In genomic region chr7:95435422-95435780, GRCh38 we compare ENCODE assay signal across 8 cellular contexts. TPM values are rescaled to one million over a fixed set of nuclear protein-coding genes. Genes with fewer than 3 reads are reported as not detected.
DNase-seq lines count a peak whose midpoint lies in the region; ATAC-seq, FAIRE-seq and TF ChIP-seq lines count a peak whose summit lies in the region.

No MANE protein-coding gene starts in this region.

- no peaks in the 10 kb centered on the region for H3K9me3 ChIP-seq in T-helper 17 cell (ENCODE audit: control insufficient read depth, low read length, poor library complexity, severe bottlenecking)

- DNase-seq in GM12865 (ENCODE audit: low read depth) (peak; percentile 3), T-helper 17 cell (no peak), foreskin fibroblast (no peak), retinal pigment epithelial cell (ENCODE audit: low read depth) (no peak), EL (no peak), epidermal melanocyte (ENCODE audit: insufficient read length, low spot score) (no peak), HTR-8/SVneo (ENCODE audit: insufficient read length, low spot score) (no peak)

- no peak for ATAC-seq in T-helper 17 cell
- no peak for ATAC-seq in HG02798 (IDR thresholded peaks at IDR 0.05; ENCODE audit: poor library complexity, unreplicated experiment)

- H3K27me3 Mint-ChIP-seq in T-helper 17 cell = no peaks in the 10 kb centered on the region

- no peak for FAIRE-seq in HTR-8/SVneo (lab: Jason Lieb, UNC)

- peaks cover 14% of the 10 kb centered on the region for H3K4me1 Mint-ChIP-seq in T-helper 17 cell

- peaks cover 3% of the 10 kb centered on the region for H3K36me3 Mint-ChIP-seq in T-helper 17 cell (ENCODE audit: low read depth)

- H3K27ac Mint-ChIP-seq in T-helper 17 cell = peak overlapping the region; percentile 57

- TF ChIP-seq CTCF in GM12865 (IDR thresholded peaks at IDR 0.05; ENCODE audit: insufficient read depth, low read depth, low read length, missing control alignments) (no peak), foreskin fibroblast (IDR thresholded peaks at IDR 0.05; ENCODE audit: low read depth, low read length) (no peak), retinal pigment epithelial cell (conservative IDR thresholded peaks at IDR 0.05; ENCODE audit: low read depth, low read length) (no peak)

- H3K4me3 ChIP-seq in GM12865 (ENCODE audit: low read depth, low read length) (no peak overlapping the region), foreskin fibroblast (ENCODE audit: low read depth in 1 of 2, low read length in 2 of 2) (peak overlapping the region; percentile 64 to 74), retinal pigment epithelial cell (ENCODE audit: low read length) (peak overlapping the region; percentile 56)

- peak overlapping the region; percentile 93 for H3K4me3 Mint-ChIP-seq in T-helper 17 cell

RNA-seq across cellular contexts. Expression of gene PON2, which starts 0.6 kb away (rescaled TPM):
- 1 to 10 TPM; 6.3 to 8.2 TPM for total RNA-seq in T-helper 17 cell

RNA-seq across cellular contexts. Expression of gene PON3, which starts 39.2 kb away (rescaled TPM):
- not detected for total RNA-seq in T-helper 17 cell

RNA-seq across cellular contexts. Expression of gene ASB4, which starts 50.3 kb away (rescaled TPM):
- not detected for total RNA-seq in T-helper 17 cell
